1 cellular context compared by ENCODE assay signal in genomic region chr5:154862766-154863165, GRCh38.
TF ChIP-seq lines count a peak whose summit lies in the region.

No MANE protein-coding gene starts in this region.

TF ChIP-seq in WTC11, 78 proteins besides CTCF, POLR2A, EP300 and RAD21 (continued from another document):
- TF ChIP-seq SP1 (CRISPR knock-in tag; conservative IDR thresholded peaks at IDR 0.05) (no peak), PREB (CRISPR knock-in tag; IDR thresholded peaks at IDR 0.05; ENCODE audit: borderline replicate concordance) (no peak), MAX (CRISPR knock-in tag; IDR thresholded peaks at IDR 0.05) (no peak), ZNF671 (CRISPR knock-in tag; IDR thresholded peaks at IDR 0.05) (no peak), GABPB1 (CRISPR knock-in tag; IDR thresholded peaks at IDR 0.05) (no peak), NR3C1 (CRISPR knock-in tag; conservative IDR thresholded peaks at IDR 0.05; ENCODE audit: low read depth) (no peak), OVOL2 (CRISPR knock-in tag; IDR thresholded peaks at IDR 0.05; ENCODE audit: borderline replicate concordance) (no peak)
